8 cellular contexts compared by ENCODE assay signal in the genomic region with DNA sequence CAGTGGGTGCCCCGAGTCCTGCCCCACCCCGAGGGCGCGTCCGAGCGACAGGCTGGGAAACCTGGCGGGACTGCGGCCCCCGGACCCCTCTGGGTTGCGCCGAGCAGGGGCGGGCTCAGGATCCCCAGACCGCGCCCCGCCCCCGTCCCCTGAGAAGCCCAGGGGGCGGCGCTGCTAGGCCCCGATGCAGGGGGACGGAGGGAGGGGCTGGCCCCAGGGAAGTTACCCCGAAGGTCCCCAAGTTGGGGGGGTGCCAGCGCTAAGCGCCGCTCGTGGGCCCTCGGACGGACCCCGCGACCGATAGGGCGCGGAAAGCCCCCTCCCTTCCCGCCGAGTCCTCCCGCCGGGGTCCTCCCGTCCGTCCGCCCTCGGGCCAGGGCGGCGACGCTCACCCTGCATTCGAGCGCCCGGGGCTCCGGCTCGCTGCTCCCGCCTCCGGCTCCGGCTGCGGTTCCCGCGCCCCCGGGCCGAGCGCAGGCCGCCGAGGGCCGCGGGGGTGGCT. TPM values are rescaled to one million over a fixed set of nuclear protein-coding genes. Genes with fewer than 3 reads are reported as not detected.
DNase-seq lines count a peak whose midpoint lies in the region; FAIRE-seq and TF ChIP-seq lines count a peak whose summit lies in the region.

No MANE protein-coding gene starts in this region.

- no CpG with 5 or more reads among the region's 61 CpGs for WGBS in neuronal stem cell (ENCODE audit: extremely low coverage in 2 of 2, insufficient read length in 2 of 2, insufficient replicate concordance in 1 of 2), 2 donors

- no peak overlapping the region for H2BK12ac ChIP-seq in neuronal stem cell (ENCODE audit: low read length)

- TF ChIP-seq CTCF in epithelial cell of proximal tubule (conservative IDR thresholded peaks at IDR 0.05; ENCODE audit: low read depth, low read length) (no peak), kidney (IDR thresholded peaks at IDR 0.05; ENCODE audit: borderline replicate concordance, extremely low read depth, insufficient read depth) (no peak)

- H3K36me3 Mint-ChIP-seq in activated CD4-positive, alpha-beta T cell treated with anti-CD3 and anti-CD28 coated beads, Interleukin-2, amount 10 ng/mL, durations not matched to agents 24 days and 14 days (ENCODE audit: low read depth) = no peaks in the 10 kb centered on the region

- no peak overlapping the region for H2AK5ac ChIP-seq in neuronal stem cell (ENCODE audit: low read depth, low read length)

- H3K27me3 Mint-ChIP-seq in activated CD4-positive, alpha-beta T cell treated with anti-CD3 and anti-CD28 coated beads, Interleukin-2, amount 10 ng/mL, durations not matched to agents 24 days and 14 days = peaks cover 18% of the 10 kb centered on the region

- H3K4me3 ChIP-seq in NT2/D1 (ENCODE audit: insufficient read length, low read depth) = peak overlapping the region; percentile 18
- H3K4me3 ChIP-seq in epithelial cell of proximal tubule (ENCODE audit: low read depth, low read length) = peak overlapping the region; percentile 65
- peak overlapping the region; percentile 60 to 92 for H3K4me3 ChIP-seq in neuronal stem cell (ENCODE audit: low read length in 2 of 2)
- peak overlapping the region in 1 of 2 donors; percentile 13 for H3K4me3 ChIP-seq in kidney (ENCODE audit: low read length in 2 of 2)

- H3K27me3 ChIP-seq in NT2/D1 (ENCODE audit: insufficient read depth, insufficient read length) = peaks cover 21% of the 10 kb centered on the region
- no peaks in the 10 kb centered on the region for H3K27me3 ChIP-seq in neuronal stem cell (ENCODE audit: control insufficient read depth in 3 of 3, insufficient read depth in 3 of 3, low read depth in 1 of 3, low read length in 3 of 3)

- H3K9me3 Mint-ChIP-seq in activated CD4-positive, alpha-beta T cell treated with anti-CD3 and anti-CD28 coated beads, Interleukin-2, amount 10 ng/mL, durations not matched to agents 24 days and 14 days = no peaks in the 10 kb centered on the region

- H3K27ac ChIP-seq in neuronal stem cell (replicated peaks; ENCODE audit: low read length) = peak overlapping the region; percentile 27
- H3K27ac ChIP-seq in kidney (ENCODE audit: low read depth in 2 of 2, low read length in 2 of 2) = no peak overlapping the region

- peak overlapping the region; percentile 91 for H3K18ac ChIP-seq in neuronal stem cell (ENCODE audit: low read length)

- H3K23ac ChIP-seq in neuronal stem cell (ENCODE audit: low read depth, low read length, poor library complexity) = no peak overlapping the region

- no peak overlapping the region for H3K27ac Mint-ChIP-seq in activated CD4-positive, alpha-beta T cell treated with anti-CD3 and anti-CD28 coated beads, Interleukin-2, amount 10 ng/mL, durations not matched to agents 24 days and 14 days

- H3K36me3 ChIP-seq in NT2/D1 (ENCODE audit: insufficient read depth, insufficient read length, low read length) = no peaks in the 10 kb centered on the region
- peaks cover 4 to 6% of the 10 kb centered on the region in 2 donors for H3K36me3 ChIP-seq in neuronal stem cell (replicated peaks in 1 of 2; ENCODE audit: control insufficient read depth in 2 of 2, insufficient read depth in 2 of 2, low read length in 2 of 2)
- no peaks in the 10 kb centered on the region for H3K36me3 ChIP-seq in kidney (ENCODE audit: control insufficient read depth in 1 of 2, insufficient read depth in 2 of 2, low read length in 2 of 2)

- no peak overlapping the region for H4K8ac ChIP-seq in neuronal stem cell (ENCODE audit: low read depth, low read length)

- no peak overlapping the region for H4K91ac ChIP-seq in neuronal stem cell (ENCODE audit: low read depth, low read length, poor library complexity)

- no peak overlapping the region for H3K14ac ChIP-seq in neuronal stem cell (ENCODE audit: low read length)

- peak overlapping the region; percentile 86 for H2AFZ ChIP-seq in neuronal stem cell (ENCODE audit: low read length)

- FAIRE-seq in kidney (lab: Jason Lieb, UNC) = no peak

- H3K9me3 ChIP-seq in NT2/D1 (ENCODE audit: insufficient read depth, low read length) (no peaks in the 10 kb centered on the region), neuronal stem cell (replicated peaks in 1 of 2; ENCODE audit: control insufficient read depth in 2 of 2, insufficient read depth in 1 of 2, low read depth in 1 of 2, low read length in 2 of 2) (no peaks in the 10 kb centered on the region), kidney (ENCODE audit: control insufficient read depth in 1 of 2, low read length in 2 of 2) (no peaks in the 10 kb centered on the region)

- no peak overlapping the region for H2BK120ac ChIP-seq in neuronal stem cell (ENCODE audit: low read depth, low read length)

- peak overlapping the region; percentile 83 for H3K4me2 ChIP-seq in neuronal stem cell (ENCODE audit: insufficient read depth, low read length, poor library complexity, severe bottlenecking)

- H3K4me1 ChIP-seq in NT2/D1 (ENCODE audit: insufficient read depth, insufficient read length) (peaks cover 3% of the 10 kb centered on the region), neuronal stem cell (ENCODE audit: control insufficient read depth in 2 of 2, insufficient read depth in 1 of 2, low read depth in 1 of 2, low read length in 2 of 2) (peaks cover 10 to 28% of the 10 kb centered on the region in 2 donors), kidney (ENCODE audit: control insufficient read depth in 1 of 2, insufficient read depth in 1 of 2, low read depth in 1 of 2, low read length in 2 of 2) (peaks cover 0 to 7% of the 10 kb centered on the region in 2 donors)

- H3K4me3 Mint-ChIP-seq in activated CD4-positive, alpha-beta T cell treated with anti-CD3 and anti-CD28 coated beads, Interleukin-2, amount 10 ng/mL, durations not matched to agents 24 days and 14 days = no peak overlapping the region

- peak; percentile 73 for DNase-seq in activated CD4-positive, alpha-beta T cell treated with anti-CD3 and anti-CD28 coated beads, Interleukin-2, amount 10 ng/mL, durations not matched to agents 24 days and 14 days
- no peak for DNase-seq in activated CD4-positive, alpha-beta T cell treated with anti-CD3 and anti-CD28 coated beads, Interleukin-2, amount 50 U/mL, for 1 hour
- DNase-seq in NT2/D1 (ENCODE audit: low read depth, low spot score) (no peak), epithelial cell of proximal tubule (ENCODE audit: low read depth) (no peak), neuronal stem cell (ENCODE audit: low spot score) (no peak), DMS153 treated with DMSO at 0.1 percent for 48 hours (lab: John Stamatoyannopoulos, UW; ENCODE audit: unreplicated experiment) (no peak), kidney (no peak), ureter (ENCODE audit: low spot score) (no peak)

- H3K4me1 Mint-ChIP-seq in activated CD4-positive, alpha-beta T cell treated with anti-CD3 and anti-CD28 coated beads, Interleukin-2, amount 10 ng/mL, durations not matched to agents 24 days and 14 days = peaks cover 4% of the 10 kb centered on the region

- H2BK15ac ChIP-seq in neuronal stem cell (ENCODE audit: low read length) = peak overlapping the region; percentile 49

- H2BK5ac ChIP-seq in neuronal stem cell (ENCODE audit: low read length) = no peak overlapping the region

- H3K4ac ChIP-seq in neuronal stem cell (ENCODE audit: low read length) = no peak overlapping the region

- H3K9ac ChIP-seq in NT2/D1 (ENCODE audit: insufficient read length, low read depth) = no peak overlapping the region
- peak overlapping the region; percentile 86 for H3K9ac ChIP-seq in neuronal stem cell (ENCODE audit: low read depth, low read length, poor library complexity)
- H3K9ac ChIP-seq in kidney (ENCODE audit: low read length in 2 of 2) = no peak overlapping the region

- peaks cover 11% of the 10 kb centered on the region for H3K79me1 ChIP-seq in neuronal stem cell (ENCODE audit: low read depth, low read length)

- intact Hi-C loops in activated CD4-positive, alpha-beta T cell treated with anti-CD3 and anti-CD28 coated beads, Interleukin-2, amount 10 ng/mL, durations not matched to agents 24 days and 14 days (cut with micrococcal nuclease) = loop anchor here (2.0 kb wide), 1 partner anchor 14 kb away; no protein-coding TSS in a partner anchor
- intact Hi-C loops in kidney (cut with DNase I) = no loop called here

RNA-seq across cellular contexts. Expression of gene GPR153, which starts 0.4 kb away (rescaled TPM):
- total RNA-seq in activated CD4-positive, alpha-beta T cell treated with anti-CD3 and anti-CD28 coated beads, Interleukin-2, amount 10 ng/mL, durations not matched to agents 24 days and 14 days = 1.3 and 1.7 TPM in 2 replicates
- total RNA-seq in epithelial cell of proximal tubule (2.2 and 6.4 TPM in 2 replicates), kidney (8.6 TPM), ureter (7.2 TPM)
- polyA plus RNA-seq in neuronal stem cell (2013, experiment 1 of 2) = 21.7 TPM
- 21.5 TPM for polyA plus RNA-seq in neuronal stem cell (2013, experiment 2 of 2)
- 1.1 TPM for polyA plus RNA-seq in kidney (ENCODE audit: insufficient read depth, low read depth, low replicate concordance)

RNA-seq across cellular contexts. Expression of gene HES3, which starts 16.5 kb away (rescaled TPM):
- total RNA-seq in activated CD4-positive, alpha-beta T cell treated with anti-CD3 and anti-CD28 coated beads, Interleukin-2, amount 10 ng/mL, durations not matched to agents 24 days and 14 days = not detected in 2 replicates
- total RNA-seq in epithelial cell of proximal tubule (not detected in 2 replicates), kidney (not detected), ureter (not detected)
- polyA plus RNA-seq in neuronal stem cell (2013, experiment 1 of 2) = 0.08 TPM
- 0.15 TPM for polyA plus RNA-seq in neuronal stem cell (2013, experiment 2 of 2)
- not detected for polyA plus RNA-seq in kidney (ENCODE audit: insufficient read depth, low read depth, low replicate concordance)

RNA-seq across cellular contexts. Expression of gene ICMT, which starts 24.7 kb away (rescaled TPM):
- 67.6 and 69.4 TPM in 2 replicates for total RNA-seq in activated CD4-positive, alpha-beta T cell treated with anti-CD3 and anti-CD28 coated beads, Interleukin-2, amount 10 ng/mL, durations not matched to agents 24 days and 14 days
- total RNA-seq in epithelial cell of proximal tubule = 75.0 and 119 TPM in 2 replicates
- polyA plus RNA-seq in neuronal stem cell (2013, experiment 1 of 2) = 38.1 TPM
- polyA plus RNA-seq in neuronal stem cell (2013, experiment 2 of 2) = 38.5 TPM
- total RNA-seq in kidney = 73.0 TPM
- polyA plus RNA-seq in kidney (ENCODE audit: insufficient read depth, low read depth, low replicate concordance) = 43.4 TPM
- 52.1 TPM for total RNA-seq in ureter

RNA-seq across cellular contexts. Expression of gene RNF207, which starts 54.6 kb away (rescaled TPM):
- total RNA-seq in activated CD4-positive, alpha-beta T cell treated with anti-CD3 and anti-CD28 coated beads, Interleukin-2, amount 10 ng/mL, durations not matched to agents 24 days and 14 days = 53.2 and 54.7 TPM in 2 replicates
- total RNA-seq in epithelial cell of proximal tubule = 16.9 and 32.1 TPM in 2 replicates
- 0.68 TPM for polyA plus RNA-seq in neuronal stem cell (2013, experiment 1 of 2)
- 0.66 TPM for polyA plus RNA-seq in neuronal stem cell (2013, experiment 2 of 2)
- 43.6 TPM for total RNA-seq in kidney
- 7.7 TPM for polyA plus RNA-seq in kidney (ENCODE audit: insufficient read depth, low read depth, low replicate concordance)
- 63.0 TPM for total RNA-seq in ureter
